Comparison of ENCODE assay signal across 9 cellular contexts in genomic region chr7:151172273-151173141, GRCh38. TPM values are rescaled to one million over a fixed set of nuclear protein-coding genes. Genes with fewer than 3 reads are reported as not detected.
DNase-seq lines count a peak whose midpoint lies in the region; ATAC-seq and TF ChIP-seq lines count a peak whose summit lies in the region.
"Had no signal": no experiment of that assay in that cellular context is flagged by ENCODE, and none has a peak within 500 bp of the region (broad histone marks: within the 10 kb centered on the region; RNA-seq: fewer than 3 reads in every experiment).

No MANE protein-coding gene starts in this region.

- H3K36me3 ChIP-seq in CD4-positive, alpha-beta memory T cell (ENCODE audit: insufficient read depth, low read length) = no peaks in the 10 kb centered on the region
- no peaks in the 10 kb centered on the region for H3K36me3 ChIP-seq in testis (ENCODE audit: low read depth, missing control alignments)

- TF ChIP-seq POLR2A in testis (IDR thresholded peaks at IDR 0.05) = no peak

- TF ChIP-seq CTCF in fibroblast of the aortic adventitia (IDR thresholded peaks at IDR 0.05; ENCODE audit: insufficient read depth, low read length) (peak; percentile 100), omental fat pad (IDR thresholded peaks at IDR 0.05) (peak; percentile 63 to 99 (median 97)), testis (IDR thresholded peaks at IDR 0.05) (peak; percentile 100)

- H3K4me3 Mint-ChIP-seq in CD4-positive, alpha-beta memory T cell = peak overlapping the region in 1 of 8 donors; percentile 50
- H3K4me3 Mint-ChIP-seq: activated naive CD8-positive, alpha-beta T cell had no signal

- 16 to 28% methylated on average over 23 to 42 of the region's 42 CpGs for WGBS in testis, 2 donors

- no peak overlapping the region for H3K4me3 ChIP-seq in CD4-positive, alpha-beta memory T cell (ENCODE audit: low read length in 2 of 2)
- no peak overlapping the region for H3K4me3 ChIP-seq in fibroblast of the aortic adventitia (ENCODE audit: low read depth, low read length)
- no peak overlapping the region for H3K4me3 ChIP-seq in testis

- DNase-seq in CD4-positive, alpha-beta memory T cell = peak; percentile 72 to 80 (median 75)
- DNase-seq in HUDEP-2 (lab: John Stamatoyannopoulos, UW; ENCODE audit: unreplicated experiment in 76 of 76) (peak in 68 of 76 experiments; percentile 20 to 78 (median 56)), RPMI7951 (ENCODE audit: low read depth) (peak; percentile 60), activated T-helper 1 cell treated with Interleukin-2 at 50 U/mL for 16 hours (ENCODE audit: low read depth) (peak; percentile 74), fibroblast of the aortic adventitia (ENCODE audit: low read depth) (peak; percentile 58), omental fat pad (ENCODE audit: low spot score) (peak; percentile 65), testis (peak; percentile 87)

- H3K27me3 ChIP-seq in CD4-positive, alpha-beta memory T cell (ENCODE audit: insufficient read depth, low read length) = peaks cover 14% of the 10 kb centered on the region
- H3K27me3 ChIP-seq in testis = no peaks in the 10 kb centered on the region

- no peaks in the 10 kb centered on the region for H3K4me1 ChIP-seq in CD4-positive, alpha-beta memory T cell (ENCODE audit: insufficient read depth, low read length)
- H3K4me1 ChIP-seq in testis = no peaks in the 10 kb centered on the region

- POLR2A ChIA-PET in CD4-positive, alpha-beta memory T cell (lab: Charles Lee; ENCODE audit: partially characterized antibody) = no interaction called here

- H3K27ac ChIP-seq in CD4-positive, alpha-beta memory T cell (ENCODE audit: low read depth, low read length) = no peak overlapping the region
- H3K27ac ChIP-seq in testis = no peak overlapping the region

- H3K9me3 Mint-ChIP-seq in CD4-positive, alpha-beta memory T cell = peaks cover 0 to 2% (median 0%) of the 10 kb centered on the region in 8 donors

- peaks cover 11 to 21% (median 16%) of the 10 kb centered on the region in 4 donors for H3K4me1 Mint-ChIP-seq in CD4-positive, alpha-beta memory T cell

- H3K36me3 Mint-ChIP-seq in CD4-positive, alpha-beta memory T cell = no peaks in the 10 kb centered on the region
- H3K36me3 Mint-ChIP-seq: activated naive CD8-positive, alpha-beta T cell had no signal

- intact Hi-C loops in CD4-positive, alpha-beta memory T cell (cut with micrococcal nuclease) = loop anchor here (1.0 to 2.0 kb wide), 3 partner anchors 48 to 72 kb away; no protein-coding TSS in a partner anchor
- intact Hi-C loops in testis (cut with DNase I; ENCODE audit: low total_unique reads) = loop anchor here (10.0 kb wide), 1 partner anchor 48 kb away; no protein-coding TSS in a partner anchor

- H3K27me3 Mint-ChIP-seq in CD4-positive, alpha-beta memory T cell = peaks cover 25 to 40% of the 10 kb centered on the region in 2 donors

- H3K27ac Mint-ChIP-seq in CD4-positive, alpha-beta memory T cell = peak overlapping the region in 4 of 7 donors; percentile 41 to 65 (median 62)
- H3K27ac Mint-ChIP-seq: activated naive CD8-positive, alpha-beta T cell had no signal

- no peaks in the 10 kb centered on the region for H3K9me3 ChIP-seq in CD4-positive, alpha-beta memory T cell (ENCODE audit: control insufficient read depth in 1 of 2, low read length in 2 of 2)
- no peaks in the 10 kb centered on the region for H3K9me3 ChIP-seq in testis

- ATAC-seq in GM19351 (IDR thresholded peaks at IDR 0.05; ENCODE audit: unreplicated experiment) (peak; percentile 66), omental fat pad (ENCODE audit: low FRiP score) (peak; percentile 89)

- CTCF ChIA-PET in CD4-positive, alpha-beta memory T cell (lab: Charles Lee; ENCODE audit: partially characterized antibody) = interaction anchor here (0.6 to 1.2 kb wide), 8 partner anchors 8 to 140 kb away, joined by 3 to 5 read pairs (median 3); no protein-coding TSS in a partner anchor

RNA-seq across cellular contexts. Expression of gene GBX1, which starts 5.0 kb away (rescaled TPM):
- total RNA-seq in CD4-positive, alpha-beta memory T cell = not detected
- not detected for polyA plus RNA-seq in CD4-positive, alpha-beta memory T cell
- total RNA-seq in RPMI7951 (2014; rRNA removed; shearing (Covaris generic)) = not detected in 2 replicates
- not detected in 2 replicates for total RNA-seq in fibroblast of the aortic adventitia (ENCODE audit: low replicate concordance)
- total RNA-seq in omental fat pad = not detected
- total RNA-seq in testis = 10 to 100 TPM in 1 of 2 donors, 1 to 10 TPM in 1; 2.9 to 15.6 TPM
- polyA plus RNA-seq in testis (ENCODE audit: insufficient read depth, low read depth, low replicate concordance) = 7.2 TPM

RNA-seq across cellular contexts. Expression of gene ASB10, which starts 14.5 kb away (rescaled TPM):
- total RNA-seq in CD4-positive, alpha-beta memory T cell = not detected
- polyA plus RNA-seq in CD4-positive, alpha-beta memory T cell = not detected
- not detected in 2 replicates for total RNA-seq in RPMI7951 (2014; rRNA removed; shearing (Covaris generic))
- total RNA-seq in fibroblast of the aortic adventitia (ENCODE audit: low replicate concordance) = not detected in 2 replicates
- not detected for total RNA-seq in omental fat pad
- under 1 TPM in 1 of 2 donors, not detected in 1; 0.39 TPM for total RNA-seq in testis
- 0.18 TPM for polyA plus RNA-seq in testis (ENCODE audit: insufficient read depth, low read depth, low replicate concordance)

RNA-seq across cellular contexts. Expression of gene H2BK1, which starts 37.8 kb away (rescaled TPM):
- total RNA-seq in CD4-positive, alpha-beta memory T cell = 1 to 10 TPM; 4.9 to 6.9 TPM
- polyA plus RNA-seq in CD4-positive, alpha-beta memory T cell = not detected
- total RNA-seq in RPMI7951 (2014; rRNA removed; shearing (Covaris generic)) = not detected in 2 replicates
- total RNA-seq in fibroblast of the aortic adventitia (ENCODE audit: low replicate concordance) (not detected in 2 replicates), omental fat pad (not detected), testis (not detected)
- not detected for polyA plus RNA-seq in testis (ENCODE audit: insufficient read depth, low read depth, low replicate concordance)

RNA-seq across cellular contexts. Expression of gene ABCF2, which starts 54.5 kb away (rescaled TPM):
- total RNA-seq in CD4-positive, alpha-beta memory T cell = 10 to 100 TPM; 31.4 to 35.7 TPM
- polyA plus RNA-seq in CD4-positive, alpha-beta memory T cell = 10 to 100 TPM; 33.0 to 37.3 TPM
- total RNA-seq in RPMI7951 (2014; rRNA removed; shearing (Covaris generic)) = 56.8 and 60.4 TPM in 2 replicates
- 18.8 and 50.9 TPM in 2 replicates for total RNA-seq in fibroblast of the aortic adventitia (ENCODE audit: low replicate concordance)
- 10 to 100 TPM; 28.5 to 93.4 (median 44.7) TPM for total RNA-seq in omental fat pad
- total RNA-seq in testis = 10 to 100 TPM; 44.4 to 49.4 TPM
- 54.3 TPM for polyA plus RNA-seq in testis (ENCODE audit: insufficient read depth, low read depth, low replicate concordance)

RNA-seq across cellular contexts. Expression of gene CHPF2, which starts 59.8 kb away (rescaled TPM):
- total RNA-seq in CD4-positive, alpha-beta memory T cell = 10 to 100 TPM; 52.2 to 52.3 TPM
- polyA plus RNA-seq in CD4-positive, alpha-beta memory T cell = 10 to 100 TPM; 25.3 to 28.6 TPM
- total RNA-seq in RPMI7951 (2014; rRNA removed; shearing (Covaris generic)) = 28.0 and 32.0 TPM in 2 replicates
- total RNA-seq in fibroblast of the aortic adventitia (ENCODE audit: low replicate concordance) (33.0 and 47.0 TPM in 2 replicates), omental fat pad (10 to 100 TPM; 22.3 to 44.9 (median 34.0) TPM), testis (10 to 100 TPM; 66.5 to 70.5 TPM)
- 22.6 TPM for polyA plus RNA-seq in testis (ENCODE audit: insufficient read depth, low read depth, low replicate concordance)
